ENCODE assay signal across 8 cellular contexts in genomic region chr6:52577022-52577777, GRCh38. TPM values are rescaled to one million over a fixed set of nuclear protein-coding genes. Genes with fewer than 3 reads are reported as not detected.
DNase-seq lines count a peak whose midpoint lies in the region; ATAC-seq and TF ChIP-seq lines count a peak whose summit lies in the region.

Gene TRAM2, minus strand, starts transcription at chr6:52577060. Its CDS starts 145 bp downstream, at chr6:52576915.

- H3K4me3 Mint-ChIP-seq in Caco-2 (ENCODE audit: unreplicated experiment) (peak within 1 kb of the TSS; percentile 81), natural killer cell (peak within 1 kb of the TSS; percentile 89)
- peak within 1 kb of the TSS; percentile 79 for H3K4me3 Mint-ChIP-seq in activated T-helper 1 cell treated with anti-CD3 and anti-CD28 coated beads, Interleukin-12 subunit alpha, Interleukin-12 subunit beta, Interleukin-2, Interleukin-4 antibody, amounts not matched to agents 30 ng/mL and 10 ng/mL and 1 ng/mL, durations not matched to agents 14 hours and 24 hours and 36 hours

- CTCF ChIA-PET in Caco-2 (lab: Charles Lee): interaction anchor here (1.0 to 2.2 kb wide), 4 partner anchors 10 to 86 kb away, joined by 3 to 13 read pairs (median 4); no protein-coding TSS in a partner anchor

- H4K20me1 ChIP-seq in fibroblast of lung (ENCODE audit: control insufficient read depth, extremely low read depth, insufficient read depth, low read length): no peaks in the 10 kb centered on the region

- no peak for TF ChIP-seq CTCF in Caco-2 (IDR thresholded peaks at IDR 0.05; ENCODE audit: insufficient read depth in 1 of 2, low read depth in 1 of 2, low read length in 1 of 2, severe bottlenecking in 1 of 2, unreplicated experiment in 1 of 2)
- TF ChIP-seq CTCF in Peyer's patch (IDR thresholded peaks at IDR 0.05): peak in 3 of 6 experiments; percentile 20 to 34 (median 32)
- peak; percentile 5 to 11 for TF ChIP-seq CTCF in fibroblast of lung (conservative IDR thresholded peaks at IDR 0.05 in 1 of 2, IDR thresholded peaks at IDR 0.05 in 1 of 2; ENCODE audit: low read depth in 1 of 2, low read length in 2 of 2)
- no peak for TF ChIP-seq CTCF in natural killer cell (IDR thresholded peaks at IDR 0.05)

- peaks cover 60% of the 10 kb centered on the region for H3K4me1 ChIP-seq in Caco-2
- peaks cover 0 to 35% (median 14%) of the 10 kb centered on the region in 4 donors for H3K4me1 ChIP-seq in Peyer's patch
- peaks cover 14% of the 10 kb centered on the region for H3K4me1 ChIP-seq in fibroblast of lung (ENCODE audit: control insufficient read depth, extremely low read depth, insufficient read depth, low read length)

- H3K4me2 ChIP-seq in fibroblast of lung (ENCODE audit: extremely low read depth, insufficient read depth, low read length): peak within 1 kb of the TSS; percentile 99

- peak; percentile 87 to 93 for DNase-seq in Caco-2
- peak; percentile 87 for DNase-seq in HK-2 (ENCODE audit: unreplicated experiment)
- peak; percentile 80 to 92 (median 92) for DNase-seq in Peyer's patch
- DNase-seq in activated T-helper 1 cell treated with anti-CD3 and anti-CD28 coated beads, Interleukin-12 subunit alpha, Interleukin-12 subunit beta, Interleukin-2, Interleukin-4 antibody, amounts not matched to agents 30 ng/mL and 10 ng/mL and 1 ng/mL, durations not matched to agents 14 hours and 24 hours and 36 hours (ENCODE audit: low spot score): peak; percentile 69
- peak; percentile 79 to 84 for DNase-seq in fibroblast of lung (ENCODE audit: low read depth in 2 of 2)
- peak; percentile 74 for DNase-seq in natural killer cell
- peak; percentile 56 to 80 (median 76) for DNase-seq in stimulated activated naive CD4-positive, alpha-beta T cell (lab: John Stamatoyannopoulos, UW)

- no TSS peak for BruUV-seq in Caco-2 (replicated peaks; lab: Mats Ljungman, UMichigan)

- no peaks in the 10 kb centered on the region for H3K36me3 ChIP-seq in Caco-2 (ENCODE audit: control insufficient read depth, insufficient read depth, low read length)
- H3K36me3 ChIP-seq in Peyer's patch: no peaks in the 10 kb centered on the region
- peaks cover 4% of the 10 kb centered on the region for H3K36me3 ChIP-seq in fibroblast of lung (ENCODE audit: control insufficient read depth, insufficient read depth, low read length)

- peaks cover 49% of the 10 kb centered on the region for H3K79me2 ChIP-seq in fibroblast of lung (ENCODE audit: control insufficient read depth, insufficient read depth, low read length)

- H3K9ac ChIP-seq in fibroblast of lung (ENCODE audit: insufficient read depth, low read length): peak within 1 kb of the TSS; percentile 97

- H3K4me1 Mint-ChIP-seq in Caco-2 (ENCODE audit: low read depth, unreplicated experiment) (peaks cover 48% of the 10 kb centered on the region), natural killer cell (peaks cover 43 to 45% of the 10 kb centered on the region in 2 donors)
- H3K4me1 Mint-ChIP-seq in activated T-helper 1 cell treated with anti-CD3 and anti-CD28 coated beads, Interleukin-12 subunit alpha, Interleukin-12 subunit beta, Interleukin-2, Interleukin-4 antibody, amounts not matched to agents 30 ng/mL and 10 ng/mL and 1 ng/mL, durations not matched to agents 14 hours and 24 hours and 36 hours (ENCODE audit: low read depth): peaks cover 39% of the 10 kb centered on the region

- H3K27ac ChIP-seq in Peyer's patch (peak within 1 kb of the TSS; percentile 94 to 98 (median 96)), fibroblast of lung (ENCODE audit: insufficient read depth, low read length) (peak within 1 kb of the TSS; percentile 95)

- H2AFZ ChIP-seq in fibroblast of lung (ENCODE audit: low read length): no peak within 1 kb of the TSS

- H3K4me3 ChIP-seq in Caco-2 (ENCODE audit: low read depth, low read length) (peak within 1 kb of the TSS; percentile 80), Peyer's patch (peak within 1 kb of the TSS; percentile 87 to 99 (median 94)), fibroblast of lung (replicated peaks in 1 of 4; ENCODE audit: control extremely low read depth in 1 of 4, insufficient read depth in 1 of 4, low read depth in 3 of 4, low read length in 4 of 4) (peak within 1 kb of the TSS; percentile 52 to 99 (median 88))

- H3K9me3 ChIP-seq in Caco-2: no peaks in the 10 kb centered on the region
- H3K9me3 ChIP-seq in Peyer's patch: no peaks in the 10 kb centered on the region
- no peaks in the 10 kb centered on the region for H3K9me3 ChIP-seq in fibroblast of lung (ENCODE audit: control insufficient read depth, insufficient read depth, low read depth, low read length)

- TF ChIP-seq POLR2A in Peyer's patch (IDR thresholded peaks at IDR 0.05): peak; percentile 63 to 66

- POLR2A ChIA-PET in Caco-2 (lab: Charles Lee): interaction anchor here (0.6 to 1.4 kb wide), 4 partner anchors 10 to 1274 kb away, joined by 3 to 9 read pairs (median 4); no protein-coding TSS in a partner anchor

- intact Hi-C loops in Caco-2 (cut with micrococcal nuclease; ENCODE audit: unreplicated experiment): loop anchor here (2.0 to 10.0 kb wide), 3 partner anchors 60 to 292 kb away; partner anchors contain the start of gene MCM3
- intact Hi-C loops in activated T-helper 1 cell treated with anti-CD3 and anti-CD28 coated beads, Interleukin-12 subunit alpha, Interleukin-12 subunit beta, Interleukin-2, Interleukin-4 antibody, amounts not matched to agents 30 ng/mL and 10 ng/mL and 1 ng/mL, durations not matched to agents 14 hours and 24 hours and 36 hours (cut with micrococcal nuclease): loop anchor here (1.0 to 5.0 kb wide), 4 partner anchors 85 to 350 kb away; partner anchors contain the start of genes EFHC1 and MCM3
- intact Hi-C loops in natural killer cell (cut with micrococcal nuclease): loop anchor here (5.0 kb wide), 1 partner anchor 970 kb away; the partner anchor contains the start of gene GCLC

- H3K36me3 Mint-ChIP-seq in Caco-2 (ENCODE audit: insufficient read depth, unreplicated experiment) (peaks cover 15% of the 10 kb centered on the region), natural killer cell (no peaks in the 10 kb centered on the region)
- peaks cover 2% of the 10 kb centered on the region for H3K36me3 Mint-ChIP-seq in activated T-helper 1 cell treated with anti-CD3 and anti-CD28 coated beads, Interleukin-12 subunit alpha, Interleukin-12 subunit beta, Interleukin-2, Interleukin-4 antibody, amounts not matched to agents 30 ng/mL and 10 ng/mL and 1 ng/mL, durations not matched to agents 14 hours and 24 hours and 36 hours (ENCODE audit: low read depth)

- H3K27ac Mint-ChIP-seq in Caco-2 (ENCODE audit: unreplicated experiment): peak within 1 kb of the TSS; percentile 81
- peak within 1 kb of the TSS; percentile 66 for H3K27ac Mint-ChIP-seq in activated T-helper 1 cell treated with anti-CD3 and anti-CD28 coated beads, Interleukin-12 subunit alpha, Interleukin-12 subunit beta, Interleukin-2, Interleukin-4 antibody, amounts not matched to agents 30 ng/mL and 10 ng/mL and 1 ng/mL, durations not matched to agents 14 hours and 24 hours and 36 hours
- peak within 1 kb of the TSS; percentile 87 to 91 for H3K27ac Mint-ChIP-seq in natural killer cell

- H3K27me3 Mint-ChIP-seq in Caco-2 (ENCODE audit: insufficient read depth, unreplicated experiment) (no peaks in the 10 kb centered on the region), natural killer cell (ENCODE audit: low read depth in 2 of 2) (no peaks in the 10 kb centered on the region)
- H3K27me3 Mint-ChIP-seq in activated T-helper 1 cell treated with anti-CD3 and anti-CD28 coated beads, Interleukin-12 subunit alpha, Interleukin-12 subunit beta, Interleukin-2, Interleukin-4 antibody, amounts not matched to agents 30 ng/mL and 10 ng/mL and 1 ng/mL, durations not matched to agents 14 hours and 24 hours and 36 hours (ENCODE audit: insufficient read depth): peaks cover 14% of the 10 kb centered on the region

- no peaks in the 10 kb centered on the region for H3K27me3 ChIP-seq in Caco-2 (replicated peaks; ENCODE audit: control insufficient read depth, insufficient read depth, low read length)
- H3K27me3 ChIP-seq in Peyer's patch: no peaks in the 10 kb centered on the region
- H3K27me3 ChIP-seq in fibroblast of lung (ENCODE audit: control insufficient read depth, insufficient read depth, low read length): no peaks in the 10 kb centered on the region

- H3K9me3 Mint-ChIP-seq in Caco-2 (ENCODE audit: unreplicated experiment) (no peaks in the 10 kb centered on the region), natural killer cell (no peaks in the 10 kb centered on the region)
- no peaks in the 10 kb centered on the region for H3K9me3 Mint-ChIP-seq in activated T-helper 1 cell treated with anti-CD3 and anti-CD28 coated beads, Interleukin-12 subunit alpha, Interleukin-12 subunit beta, Interleukin-2, Interleukin-4 antibody, amounts not matched to agents 30 ng/mL and 10 ng/mL and 1 ng/mL, durations not matched to agents 14 hours and 24 hours and 36 hours

- ATAC-seq in GM19463 (IDR thresholded peaks at IDR 0.05; ENCODE audit: unreplicated experiment) (peak; percentile 56), natural killer cell (peak; percentile 70 to 87 (median 77))

RNA-seq across cellular contexts. Expression of gene TRAM2, which starts in this region (rescaled TPM):
- total RNA-seq in Caco-2 (2022) (63.8 and 71.6 TPM in 2 replicates), Peyer's patch (10 to 100 TPM in 3 of 4 donors, 1 to 10 TPM in 1; 8.3 to 17.7 (median 14.7) TPM), fibroblast of lung (69.6 and 131 TPM in 2 replicates), natural killer cell (10 to 100 TPM; 16.2 to 20.0 (median 19.2) TPM)
- 2.1 and 2.5 TPM in 2 replicates for total RNA-seq in activated T-helper 1 cell treated with anti-CD3 and anti-CD28 coated beads, Interleukin-12 subunit alpha, Interleukin-12 subunit beta, Interleukin-2, Interleukin-4 antibody, amounts not matched to agents 30 ng/mL and 10 ng/mL and 1 ng/mL, durations not matched to agents 14 hours and 24 hours and 36 hours
- 155 and 252 TPM in 2 replicates for polyA plus RNA-seq in fibroblast of lung
- polyA plus RNA-seq in fibroblast of lung (2012): 107 and 217 TPM in 2 replicates
- polyA minus RNA-seq in fibroblast of lung (ENCODE audit: low replicate concordance): 254 and 398 TPM in 2 replicates

Comparison
In these comparisons a context has a peak if more than half of its experiments do, and no peak if none do; other contexts are left out.
1. Peak in every context shown above with its lines: DNase-seq, ATAC-seq, H3K4me3 ChIP-seq and H3K27ac ChIP-seq.
2. CTCF ChIP-seq: peak in fibroblast of lung (2 of 2); none in Caco-2 (0 of 2) and natural killer cell (single experiment).